6 cellular contexts compared by ENCODE assay signal in the genomic region with DNA sequence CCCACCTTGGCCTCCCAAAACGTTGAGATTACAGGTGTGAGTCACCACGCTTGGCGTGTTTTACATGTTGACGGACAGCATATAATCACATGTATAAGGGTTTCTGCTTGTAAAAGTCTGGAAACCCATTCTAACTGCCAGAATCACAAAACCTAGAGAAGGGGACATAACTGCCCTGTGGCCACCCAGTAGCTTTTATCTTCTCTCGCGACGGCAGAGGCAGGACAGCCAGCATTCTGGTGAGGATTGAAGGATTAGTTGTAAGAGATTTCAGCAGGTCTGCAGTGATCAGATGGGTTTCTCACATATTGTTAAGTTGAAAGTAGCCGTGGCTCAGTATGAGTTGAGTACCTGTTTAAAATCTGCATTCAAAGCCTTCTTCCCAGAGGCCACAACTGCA. TPM values are rescaled to one million over a fixed set of nuclear protein-coding genes. Genes with fewer than 3 reads are reported as not detected.
"Had no signal": no experiment of that assay in that cellular context is flagged by ENCODE, and none has a peak within 500 bp of the region (broad histone marks: within the 10 kb centered on the region; RNA-seq: fewer than 3 reads in every experiment).

No MANE protein-coding gene starts in this region.

RNA-seq across cellular contexts. Expression of gene SPDYE17, which starts 59.8 kb away (rescaled TPM):
- total RNA-seq: GM23338, H1, H9, HT-29, IMR-90, K562 had no signal
- polyA plus RNA-seq: GM23338, H1, IMR-90, K562 had no signal
